In genomic region chr5:142863856-142864255, GRCh38 we compare ENCODE assay signal across 20 cellular contexts.
DNase-seq lines count a peak whose midpoint lies in the region; ATAC-seq and TF ChIP-seq lines count a peak whose summit lies in the region.
"Had no signal": no experiment of that assay in that cellular context is flagged by ENCODE, and none has a peak within 500 bp of the region (broad histone marks: within the 10 kb centered on the region; RNA-seq: fewer than 3 reads in every experiment).

No MANE protein-coding gene starts in this region.

- H3K4me1 Mint-ChIP-seq in activated naive CD4-positive, alpha-beta T cell treated with anti-CD3 and anti-CD28 coated beads for 36 hours (ENCODE audit: low read depth), result peaks cover 30% of the 10 kb centered on the region
- peaks cover 54 to 81% of the 10 kb centered on the region in 2 donors for H3K4me1 Mint-ChIP-seq in effector memory CD8-positive, alpha-beta T cell (ENCODE audit: low read depth in 2 of 2)

- peak overlapping the region; percentile 89 for H3K27ac Mint-ChIP-seq in activated naive CD4-positive, alpha-beta T cell treated with anti-CD3 and anti-CD28 coated beads for 36 hours
- peak overlapping the region; percentile 68 to 74 for H3K27ac Mint-ChIP-seq in effector memory CD8-positive, alpha-beta T cell

- no peak for TF ChIP-seq CTCF in neutrophil (IDR thresholded peaks at IDR 0.05)

- H3K4me3 ChIP-seq in neutrophil (ENCODE audit: low read depth in 1 of 2, low read length in 1 of 2), result no peak overlapping the region
- H3K4me3 ChIP-seq: coronary artery, MG63, thyroid gland had no signal

- H3K36me3 ChIP-seq in neutrophil, result no peaks in the 10 kb centered on the region
- H3K36me3 ChIP-seq: MG63, thyroid gland had no signal

- no peaks in the 10 kb centered on the region for H3K9me3 ChIP-seq in neutrophil
- H3K9me3 ChIP-seq: MG63, thyroid gland had no signal

- intact Hi-C loops in activated naive CD4-positive, alpha-beta T cell treated with anti-CD3 and anti-CD28 coated beads for 36 hours (cut with micrococcal nuclease), result loop anchor here (1.0 kb wide), 4 partner anchors 38 to 81 kb away; no protein-coding TSS in a partner anchor

- DNase-seq in activated naive CD4-positive, alpha-beta T cell treated with anti-CD3 and anti-CD28 coated beads for 36 hours, result peak; percentile 28
- no peak for DNase-seq in activated naive CD4-positive, alpha-beta T cell (lab: John Stamatoyannopoulos, UW)
- DNase-seq in HT-29 (ENCODE audit: low spot score) (peak; percentile 47), NCI-H69 (lab: John Stamatoyannopoulos, UW) (no peak), HPDE6-E6E7 (ENCODE audit: extremely low spot score) (no peak), COLO668 (lab: John Stamatoyannopoulos, UW; ENCODE audit: unreplicated experiment) (no peak)
- no peak for DNase-seq in effector memory CD8-positive, alpha-beta T cell
- DNase-seq: ACHN; activated CD4-positive, CD25-positive, alpha-beta regulatory T cell; amygdala; COR-L47; erythroblast; GDM1; MG63; naive B cell; NCI-H1930; NCI-H748 treated with DMSO at 0.1 percent for 48 hours; thyroid gland had no signal

- no peaks in the 10 kb centered on the region for H3K27me3 ChIP-seq in neutrophil
- H3K27me3 ChIP-seq: MG63, thyroid gland had no signal

- no peaks in the 10 kb centered on the region for H3K36me3 Mint-ChIP-seq in activated naive CD4-positive, alpha-beta T cell treated with anti-CD3 and anti-CD28 coated beads for 36 hours (ENCODE audit: low read depth)
- H3K36me3 Mint-ChIP-seq in effector memory CD8-positive, alpha-beta T cell (ENCODE audit: insufficient read depth), result no peaks in the 10 kb centered on the region
- H3K36me3 Mint-ChIP-seq: naive B cell had no signal

- peaks cover 33 to 46% of the 10 kb centered on the region in 2 experiments for H3K4me1 ChIP-seq in neutrophil (ENCODE audit: control insufficient read depth in 1 of 2, insufficient read depth in 1 of 2, low read depth in 1 of 2, low read length in 1 of 2)

- H3K9me3 Mint-ChIP-seq in activated naive CD4-positive, alpha-beta T cell treated with anti-CD3 and anti-CD28 coated beads for 36 hours, result no peaks in the 10 kb centered on the region
- H3K9me3 Mint-ChIP-seq in effector memory CD8-positive, alpha-beta T cell, result no peaks in the 10 kb centered on the region
- H3K9me3 Mint-ChIP-seq: naive B cell had no signal

- no peaks in the 10 kb centered on the region for H3K27me3 Mint-ChIP-seq in activated naive CD4-positive, alpha-beta T cell treated with anti-CD3 and anti-CD28 coated beads for 36 hours (ENCODE audit: low read depth)
- no peaks in the 10 kb centered on the region for H3K27me3 Mint-ChIP-seq in effector memory CD8-positive, alpha-beta T cell

- no peak for ATAC-seq in effector memory CD8-positive, alpha-beta T cell (replicated peaks)

- CTCF ChIA-PET in activated naive CD4-positive, alpha-beta T cell treated with anti-CD3 and anti-CD28 coated beads for 36 hours (lab: Charles Lee), result interaction anchor here (0.9 to 1.8 kb wide), 7 partner anchors 10 to 151 kb away, joined by 3 to 11 read pairs (median 4); partner anchors contain the start of gene ARHGAP26

- peak overlapping the region; percentile 62 for H3K4me3 Mint-ChIP-seq in activated naive CD4-positive, alpha-beta T cell treated with anti-CD3 and anti-CD28 coated beads for 36 hours
- no peak overlapping the region for H3K4me3 Mint-ChIP-seq in effector memory CD8-positive, alpha-beta T cell
- H3K4me3 Mint-ChIP-seq: naive B cell had no signal

- H3K27ac ChIP-seq in neutrophil, result peak overlapping the region; percentile 39
- H3K27ac ChIP-seq: thyroid gland had no signal

Comparison
In these comparisons a context has a peak if more than half of its experiments do, and no peak if none do; other contexts are left out.
1. DNase-seq: peak in activated naive CD4-positive, alpha-beta T cell treated with anti-CD3 and anti-CD28 coated beads for 36 hours (single experiment) and HT-29 (single experiment); none in activated naive CD4-positive, alpha-beta T cell (0 of 4), effector memory CD8-positive, alpha-beta T cell (0 of 3), NCI-H69 (single experiment), HPDE6-E6E7 (single experiment) and COLO668 (single experiment).